Comparison of ENCODE assay signal across 8 cellular contexts in genomic region chr11:78798567-78799170, GRCh38.
DNase-seq lines count a peak whose midpoint lies in the region; ATAC-seq, FAIRE-seq and TF ChIP-seq lines count a peak whose summit lies in the region.

No MANE protein-coding gene starts in this region.

- H3K9me3 ChIP-seq in PC-3 (ENCODE audit: low read length), result no peaks in the 10 kb centered on the region
- H3K9me3 ChIP-seq in K562 (replicated peaks; ENCODE audit: control insufficient read depth, insufficient read depth, low read depth, low read length), result no peaks in the 10 kb centered on the region

- H3K9ac ChIP-seq in PC-3 (ENCODE audit: low read length) (peak overlapping the region; percentile 89), K562 (ENCODE audit: insufficient read depth in 1 of 2, low read depth in 2 of 2, low read length in 2 of 2) (no peak overlapping the region)

- H3K4me3 ChIP-seq in PC-3 (ENCODE audit: low read length) (no peak overlapping the region), K562 (no peak overlapping the region)

- TF ChIP-seq POLR2A in K562 (conservative IDR thresholded peaks at IDR 0.05), result no peak

- DNase-seq in EL, result peak; percentile 60
- peak; percentile 28 for DNase-seq in HK-2 (ENCODE audit: unreplicated experiment)
- DNase-seq in PC-3, result peak; percentile 85
- DNase-seq in K562 (ENCODE audit: extremely low read depth in 1 of 4, low spot score in 3 of 4), result peak; percentile 62 to 75 (median 65)
- peak; percentile 57 for DNase-seq in iris pigment epithelial cell (ENCODE audit: low read depth)
- peak; percentile 12 for DNase-seq in stimulated activated CD4-positive, alpha-beta T cell treated with anti-CD3 and anti-CD28 coated beads, Interleukin-4, amount 100 ng/mL, for 24 hours
- DNase-seq in middle frontal gyrus (ENCODE audit: extremely low spot score, low spot score), result no peak

- H2AFZ ChIP-seq in PC-3 (ENCODE audit: low read length), result no peak overlapping the region
- H2AFZ ChIP-seq in K562 (ENCODE audit: low read depth, low read length), result no peak overlapping the region

- H3K27me3 ChIP-seq in PC-3 (ENCODE audit: low read length), result no peaks in the 10 kb centered on the region
- peaks cover 0 to 6% of the 10 kb centered on the region in 2 experiments; a peak in 1 of 5 replicates for H3K27me3 ChIP-seq in K562 (ENCODE audit: control insufficient read depth in 2 of 2, insufficient read depth in 2 of 2, low read length in 2 of 2)

- peak; percentile 79 for FAIRE-seq in K562 (lab: Jason Lieb, UNC)

- peaks cover 54% of the 10 kb centered on the region for H3F3A ChIP-seq in PC-3 (ENCODE audit: low read length, unreplicated experiment)

- intact Hi-C loops in PC-3 (cut with micrococcal nuclease), result loop anchor here (10.0 kb wide), 1 partner anchor 356 kb away; no protein-coding TSS in a partner anchor
- intact Hi-C loops in K562 (cut with micrococcal nuclease), result loop anchor here (10.0 kb wide), 2 partner anchors 154 to 166 kb away; no protein-coding TSS in a partner anchor

- H3K4me1 ChIP-seq in PC-3 (ENCODE audit: insufficient read depth, low read length) (peaks cover 83% of the 10 kb centered on the region), K562 (replicated peaks in 1 of 2; ENCODE audit: control insufficient read depth in 2 of 2, insufficient read depth in 2 of 2, low read length in 2 of 2) (no peaks in the 10 kb centered on the region)

- TF ChIP-seq CTCF in PC-3 (conservative IDR thresholded peaks at IDR 0.05; ENCODE audit: low read depth, low read length) (peak; percentile 96), K562 (IDR thresholded peaks at IDR 0.05 in 2 of 3, conservative IDR thresholded peaks at IDR 0.05 in 1 of 3; ENCODE audit: insufficient read depth in 2 of 3, low read depth in 1 of 3, low read length in 3 of 3) (peak; percentile 76 to 85 (median 79))

- BruUV-seq in PC-3 (replicated peaks; lab: Mats Ljungman, UMichigan) (no TSS peak), K562 (replicated peaks; lab: Mats Ljungman, UMichigan) (no TSS peak)

- H3K9me2 ChIP-seq in PC-3 (replicated peaks; ENCODE audit: low read length), result no peaks in the 10 kb centered on the region

- H3K36me3 ChIP-seq in PC-3 (ENCODE audit: low read depth, low read length), result no peaks in the 10 kb centered on the region
- H3K36me3 ChIP-seq in K562 (ENCODE audit: control insufficient read depth, insufficient read depth, low read length), result no peaks in the 10 kb centered on the region

- H3K79me2 ChIP-seq in PC-3 (ENCODE audit: low read length), result no peaks in the 10 kb centered on the region
- H3K79me2 ChIP-seq in K562 (ENCODE audit: control insufficient read depth, insufficient read depth, low read length), result no peaks in the 10 kb centered on the region

- H4K20me1 ChIP-seq in PC-3 (ENCODE audit: low read length) (no peaks in the 10 kb centered on the region), K562 (replicated peaks; ENCODE audit: control insufficient read depth, insufficient read depth, low read length) (no peaks in the 10 kb centered on the region)

- H3K27ac ChIP-seq in PC-3 (ENCODE audit: low read length) (peak overlapping the region; percentile 96), K562 (ENCODE audit: extremely low read depth, low read depth, low read length) (no peak overlapping the region)

- WGBS in K562 (ENCODE audit: insufficient coverage, low coverage, missing lambda C conversion rate), result 0% methylated on average over 9 of the region's 9 CpGs

- H3K4me2 ChIP-seq in PC-3 (ENCODE audit: low read length), result peak overlapping the region; percentile 61
- no peak overlapping the region for H3K4me2 ChIP-seq in K562 (ENCODE audit: insufficient read depth, low read length)

- ATAC-seq in GM21360 (IDR thresholded peaks at IDR 0.05; ENCODE audit: unreplicated experiment) (peak; percentile 94), PC-3 (peak; percentile 1; the same call in 1 of the 2 replicates), K562 (peak; percentile 100)

- no peaks in the 10 kb centered on the region for H3K9me1 ChIP-seq in K562 (ENCODE audit: control insufficient read depth, insufficient read depth, low read length)

- in situ Hi-C loops in K562 (cut with MboI), result no loop called here

- no peak for TF ChIP-seq EP300 in K562 (IDR thresholded peaks at IDR 0.05; ENCODE audit: low read length)

- POLR2A ChIA-PET in PC-3 (lab: Charles Lee; ENCODE audit: unreplicated experiment) (no interaction called here), K562 (lab: Yijun Ruan, JAX) (no interaction called here)

- peak; percentile 44 to 66; a peak in 3 of 4 replicates for TF ChIP-seq RAD21 in K562 (CRISPR knock-in tag; conservative IDR thresholded peaks at IDR 0.05 in 1 of 2, IDR thresholded peaks at IDR 0.05 in 1 of 2)

- CTCF ChIA-PET in PC-3 (lab: Charles Lee), result interaction anchor here (0.7 to 3.9 kb wide), 4 partner anchors 41 to 162 kb away, joined by 3 to 20 read pairs (median 14); no protein-coding TSS in a partner anchor
- CTCF ChIA-PET in K562 (lab: Yijun Ruan, JAX; ENCODE audit: low intra/inter-chr PET ratio), result interaction anchor here (1.2 kb wide), 1 partner anchor 163 kb away, joined by 4 read pairs; no protein-coding TSS in a partner anchor

TF ChIP-seq in K562, 482 proteins besides CTCF, POLR2A, EP300 and RAD21:
- TF ChIP-seq TEAD4 (IDR thresholded peaks at IDR 0.05; ENCODE audit: low read length) (no peak), TEAD4 (CRISPR knock-in tag; IDR thresholded peaks at IDR 0.05; ENCODE audit: borderline replicate concordance) (no peak), RBM34 (IDR thresholded peaks at IDR 0.05; ENCODE audit: borderline replicate concordance, insufficient read depth, low read length) (no peak), RB1 (IDR thresholded peaks at IDR 0.05; ENCODE audit: low read depth) (0 out of 2 replicates have a peak, but pooled peaks have one; percentile 14), STAG1 (CRISPR knock-in tag; IDR thresholded peaks at IDR 0.05; ENCODE audit: borderline replicate concordance) (0 out of 2 replicates have a peak, but pooled peaks have one; percentile 33), TFAP4 (CRISPR knock-in tag; IDR thresholded peaks at IDR 0.05; ENCODE audit: borderline replicate concordance) (peak; percentile 31; the same call in 1 of the 2 replicates), SMC3 (conservative IDR thresholded peaks at IDR 0.05; ENCODE audit: insufficient read depth, low read depth, low read length) (peak; percentile 62)
- TF ChIP-seq, protein P1, sequence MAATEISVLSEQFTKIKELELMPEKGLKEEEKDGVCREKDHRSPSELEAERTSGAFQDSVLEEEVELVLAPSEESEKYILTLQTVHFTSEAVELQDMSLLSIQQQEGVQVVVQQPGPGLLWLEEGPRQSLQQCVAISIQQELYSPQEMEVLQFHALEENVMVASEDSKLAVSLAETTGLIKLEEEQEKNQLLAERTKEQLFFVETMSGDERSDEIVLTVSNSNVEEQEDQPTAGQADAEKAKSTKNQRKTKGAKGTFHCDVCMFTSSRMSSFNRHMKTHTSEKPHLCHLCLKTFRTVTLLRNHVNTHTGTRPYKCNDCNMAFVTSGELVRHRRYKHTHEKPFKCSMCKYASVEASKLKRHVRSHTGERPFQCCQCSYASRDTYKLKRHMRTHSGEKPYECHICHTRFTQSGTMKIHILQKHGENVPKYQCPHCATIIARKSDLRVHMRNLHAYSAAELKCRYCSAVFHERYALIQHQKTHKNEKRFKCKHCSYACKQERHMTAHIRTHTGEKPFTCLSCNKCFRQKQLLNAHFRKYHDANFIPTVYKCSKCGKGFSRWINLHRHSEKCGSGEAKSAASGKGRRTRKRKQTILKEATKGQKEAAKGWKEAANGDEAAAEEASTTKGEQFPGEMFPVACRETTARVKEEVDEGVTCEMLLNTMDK (IDR thresholded peaks at IDR 0.05; ENCODE audit: borderline replicate concordance, insufficient read depth, low read depth, low read length, poor library complexity, severe bottlenecking), result peak; percentile 32
- TF ChIP-seq, protein P2, sequence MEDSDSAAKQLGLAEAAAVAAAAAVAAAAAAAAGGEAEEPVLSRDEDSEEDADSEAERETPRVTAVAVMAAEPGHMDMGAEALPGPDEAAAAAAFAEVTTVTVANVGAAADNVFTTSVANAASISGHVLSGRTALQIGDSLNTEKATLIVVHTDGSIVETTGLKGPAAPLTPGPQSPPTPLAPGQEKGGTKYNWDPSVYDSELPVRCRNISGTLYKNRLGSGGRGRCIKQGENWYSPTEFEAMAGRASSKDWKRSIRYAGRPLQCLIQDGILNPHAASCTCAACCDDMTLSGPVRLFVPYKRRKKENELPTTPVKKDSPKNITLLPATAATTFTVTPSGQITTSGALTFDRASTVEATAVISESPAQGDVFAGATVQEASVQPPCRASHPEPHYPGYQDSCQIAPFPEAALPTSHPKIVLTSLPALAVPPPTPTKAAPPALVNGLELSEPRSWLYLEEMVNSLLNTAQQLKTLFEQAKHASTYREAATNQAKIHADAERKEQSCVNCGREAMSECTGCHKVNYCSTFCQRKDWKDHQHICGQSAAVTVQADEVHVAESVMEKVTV (CRISPR knock-in tag; IDR thresholded peaks at IDR 0.05), result peak; percentile 33; the same call in 1 of the 2 replicates

Comparison
In these comparisons a context has a peak if more than half of its experiments do, and no peak if none do; other contexts are left out.
1. ATAC-seq: peak in every context shown above with its lines; median percentile 100 in K562; 94 in GM21360; 1 in PC-3.